ENCODE assay signal across 8 cellular contexts in genomic region chr11:57310630-57311086, GRCh38. TPM values are rescaled to one million over a fixed set of nuclear protein-coding genes. Genes with fewer than 3 reads are reported as not detected.
DNase-seq lines count a peak whose midpoint lies in the region; ATAC-seq, FAIRE-seq and TF ChIP-seq lines count a peak whose summit lies in the region.

No MANE protein-coding gene starts in this region.

- CTCF ChIA-PET in GM12878 (lab: Yijun Ruan, JAX): interaction anchor here (1.4 kb wide), 1 partner anchor 35 kb away, joined by 4 read pairs; no protein-coding TSS in a partner anchor

- RAD21 ChIA-PET in GM12878 (lab: Charles Lee; ENCODE audit: unreplicated experiment): no interaction called here

- peak overlapping the region; percentile 84; the same call in 1 of the 2 replicates for H3K4me2 ChIP-seq in GM12878 (ENCODE audit: control insufficient read depth, insufficient read depth)

- H3K36me3 Mint-ChIP-seq in activated naive CD8-positive, alpha-beta T cell: peaks cover 9% of the 10 kb centered on the region
- peaks cover 7% of the 10 kb centered on the region for H3K36me3 Mint-ChIP-seq in activated naive CD8-positive, alpha-beta T cell treated with anti-CD3 and anti-CD28 coated beads, Interleukin-2, amount 50 U/mL, for 24 hours (ENCODE audit: low read depth)

- ATAC-seq in activated naive CD8-positive, alpha-beta T cell treated with anti-CD3 and anti-CD28 coated beads, Interleukin-2, amount 50 U/mL, for 24 hours: no peak
- ATAC-seq in GM12878 (no peak), left lung (peak; percentile 20), left colon (no peak), HG02981 (IDR thresholded peaks at IDR 0.05; ENCODE audit: unreplicated experiment) (no peak)

- no peaks in the 10 kb centered on the region for H3K9me3 Mint-ChIP-seq in activated naive CD8-positive, alpha-beta T cell (ENCODE audit: low read depth)
- H3K9me3 Mint-ChIP-seq in activated naive CD8-positive, alpha-beta T cell treated with anti-CD3 and anti-CD28 coated beads, Interleukin-2, amount 50 U/mL, for 24 hours: no peaks in the 10 kb centered on the region

- DNase-seq in activated naive CD8-positive, alpha-beta T cell treated with anti-CD3 and anti-CD28 coated beads, Interleukin-2, amount 50 U/mL, for 24 hours: no peak
- no peak for DNase-seq in GM12878 (ENCODE audit: low read depth, low spot score)
- no peak for DNase-seq in left lung
- DNase-seq in urothelium cell line (ENCODE audit: low spot score): peak; percentile 27
- DNase-seq in left colon: no peak
- DNase-seq in NCI-H2171 (lab: John Stamatoyannopoulos, UW): no peak

- H3K4me3 Mint-ChIP-seq in activated naive CD8-positive, alpha-beta T cell: peak overlapping the region; percentile 60
- H3K4me3 Mint-ChIP-seq in activated naive CD8-positive, alpha-beta T cell treated with anti-CD3 and anti-CD28 coated beads, Interleukin-2, amount 50 U/mL, for 24 hours: no peak overlapping the region

- H2AFZ ChIP-seq in GM12878 (ENCODE audit: control insufficient read depth, low read depth, low read length): no peak overlapping the region

- no peak overlapping the region for H3K27ac ChIP-seq in GM12878 (ENCODE audit: control insufficient read depth, insufficient read depth)
- peak overlapping the region; percentile 81 to 83 for H3K27ac ChIP-seq in left lung

- POLR2A ChIA-PET in GM12878 (lab: Charles Lee): no interaction called here

- H3K27me3 ChIP-seq in GM12878 (replicated peaks in 1 of 2; ENCODE audit: control insufficient read depth in 2 of 2, insufficient read depth in 2 of 2, low read length in 1 of 2) (no peaks in the 10 kb centered on the region), left lung (peaks cover 0 to 5% of the 10 kb centered on the region in 2 donors)

- 0 out of 2 replicates have a peak overlapping the region, but pooled peaks have one; percentile 15 for H3K4me3 ChIP-seq in GM12878
- peak overlapping the region; percentile 20 to 48 for H3K4me3 ChIP-seq in left lung

- SMC1A ChIA-PET in GM12878 (lab: Charles Lee; ENCODE audit: uncharacterized antibody, unreplicated experiment): interaction anchor here (2.6 kb wide), 1 partner anchor 11 kb away, joined by 9 read pairs; no protein-coding TSS in a partner anchor

- no peaks in the 10 kb centered on the region for H3K27me3 Mint-ChIP-seq in activated naive CD8-positive, alpha-beta T cell
- no peaks in the 10 kb centered on the region for H3K27me3 Mint-ChIP-seq in activated naive CD8-positive, alpha-beta T cell treated with anti-CD3 and anti-CD28 coated beads, Interleukin-2, amount 50 U/mL, for 24 hours

- no peak for TF ChIP-seq RAD21 in GM12878 (IDR thresholded peaks at IDR 0.05; ENCODE audit: insufficient read depth, low read depth, low read length)

- TF ChIP-seq POLR2A in GM12878 (IDR thresholded peaks at IDR 0.05; ENCODE audit: low read depth, low read length): no peak

- FAIRE-seq in GM12878 (lab: Jason Lieb, UNC): no peak
- no peak for FAIRE-seq in urothelium cell line (lab: Jason Lieb, UNC)

- no peaks in the 10 kb centered on the region for H3K79me2 ChIP-seq in GM12878 (ENCODE audit: control insufficient read depth, insufficient read depth, low read length)

- no peaks in the 10 kb centered on the region for H3K9me3 ChIP-seq in GM12878 (replicated peaks; ENCODE audit: control insufficient read depth, insufficient read depth, low read length)
- no peaks in the 10 kb centered on the region for H3K9me3 ChIP-seq in left lung

- H3K9ac ChIP-seq in GM12878 (ENCODE audit: control insufficient read depth, insufficient read depth, low read length): no peak overlapping the region

- no TSS peak for BruUV-seq in GM12878 (replicated peaks; lab: Mats Ljungman, UMichigan)

- H3K27ac Mint-ChIP-seq in activated naive CD8-positive, alpha-beta T cell: no peak overlapping the region
- no peak overlapping the region for H3K27ac Mint-ChIP-seq in activated naive CD8-positive, alpha-beta T cell treated with anti-CD3 and anti-CD28 coated beads, Interleukin-2, amount 50 U/mL, for 24 hours

- H3K4me1 ChIP-seq in GM12878 (ENCODE audit: control insufficient read depth, insufficient read depth, low read length) (peaks cover 5% of the 10 kb centered on the region), left lung (peaks cover 33 to 74% of the 10 kb centered on the region in 2 donors)

- WGBS in GM12878 (ENCODE audit: insufficient coverage, insufficient replicate concordance, low lambda C conversion rate, missing lambda C conversion rate): 80% methylated on average over 6 of the region's 6 CpGs

- TF ChIP-seq CTCF in GM12878 (IDR thresholded peaks at IDR 0.05 in 2 of 3, conservative IDR thresholded peaks at IDR 0.05 in 1 of 3; ENCODE audit: control insufficient read depth in 2 of 3, extremely low read depth in 1 of 3, insufficient read depth in 1 of 3, low read depth in 3 of 3, low read length in 3 of 3) (no peak), left lung (IDR thresholded peaks at IDR 0.05) (no peak)

- H4K20me1 ChIP-seq in GM12878 (ENCODE audit: control insufficient read depth, insufficient read depth): no peaks in the 10 kb centered on the region

- peaks cover 0 to 1% of the 10 kb centered on the region in 2 experiments; a peak in 1 of 4 replicates for H3K36me3 ChIP-seq in GM12878 (ENCODE audit: control insufficient read depth in 2 of 2, insufficient read depth in 2 of 2, low read length in 1 of 2)
- peaks cover 0 to 55% of the 10 kb centered on the region in 2 donors for H3K36me3 ChIP-seq in left lung

- in situ Hi-C loops in GM12878 (cut with MboI): no loop called here

- H3K4me1 Mint-ChIP-seq in activated naive CD8-positive, alpha-beta T cell (ENCODE audit: low read depth): peaks cover 15% of the 10 kb centered on the region
- peaks cover 14% of the 10 kb centered on the region for H3K4me1 Mint-ChIP-seq in activated naive CD8-positive, alpha-beta T cell treated with anti-CD3 and anti-CD28 coated beads, Interleukin-2, amount 50 U/mL, for 24 hours

- intact Hi-C loops in GM12878 (cut with micrococcal nuclease; ENCODE audit: unreplicated experiment) (no loop called here), left lung (cut with DNase I) (no loop called here), left colon (cut with DNase I, micrococcal nuclease) (no loop called here)

- TF ChIP-seq EP300 in GM12878 (IDR thresholded peaks at IDR 0.05; ENCODE audit: borderline replicate concordance in 1 of 2, control insufficient read depth in 1 of 2, low read depth in 2 of 2, low read length in 2 of 2): no peak

RNA-seq across cellular contexts. Expression of gene TNKS1BP1, which starts 14.1 kb away (rescaled TPM):
- 26.1 and 29.2 TPM in 2 replicates for total RNA-seq in GM12878 (2013; cell fraction: nucleolus; rRNA removed)
- 4.8 and 5.6 TPM in 2 replicates for total RNA-seq in GM12878 (2014; rRNA removed)
- 2.2 and 3.1 TPM in 2 replicates for total RNA-seq in GM12878 (2014; rRNA removed; fragmentation: Illumina TruSeq; extraction: Trizol)
- total RNA-seq in GM12878 (2021): 12.5 and 15.8 TPM in 2 replicates
- 6.7 TPM for polyA plus RNA-seq in GM12878 (2011; ENCODE audit: low read depth)
- 3.5 and 4.4 TPM in 2 replicates for polyA plus RNA-seq in GM12878 (2011; rRNA removed)
- 3.9 and 5.5 TPM in 2 replicates for polyA plus RNA-seq in GM12878 (2011; cell fraction: cytosol; rRNA removed)
- 16.4 and 20.4 TPM in 2 replicates for polyA plus RNA-seq in GM12878 (2011; cell fraction: nucleus; rRNA removed)
- 8.7 and 9.5 TPM in 2 replicates for polyA plus RNA-seq in GM12878 (2012)
- 4.9 and 7.3 TPM in 2 replicates for polyA plus RNA-seq in GM12878 (2014; fragmentation: Illumina TruSeq; extraction: Trizol)
- polyA plus RNA-seq in GM12878 (2014; fragmentation: Nextera tagmentation; extraction: Ambion mirVana): under 1 TPM; 0.26 to 0.47 TPM
- 5.2 and 6.8 TPM in 2 replicates for polyA plus RNA-seq in GM12878 (2014; rRNA removed)
- 1 to 10 TPM; 2.1 to 4.1 TPM for polyA plus RNA-seq in GM12878 (2016; fragmentation: Nextera tagmentation; extraction: Ambion mirVana)
- polyA minus RNA-seq in GM12878 (2011; rRNA and poly(A)+ RNA removed): 6.2 and 10.0 TPM in 2 replicates
- 4.8 and 5.5 TPM in 2 replicates for polyA minus RNA-seq in GM12878 (2011; cell fraction: cytosol; rRNA and poly(A)+ RNA removed)
- polyA minus RNA-seq in GM12878 (2011; cell fraction: nucleus; rRNA and poly(A)+ RNA removed): 1.8 and 4.4 TPM in 2 replicates
- total RNA-seq in left lung: 100 to 1,000 TPM; 156 to 203 TPM
- 100 to 1,000 TPM; 135 to 191 TPM for total RNA-seq in left colon

RNA-seq across cellular contexts. Expression of gene SSRP1, which starts 25.0 kb away (rescaled TPM):
- total RNA-seq in GM12878 (2013; cell fraction: nucleolus; rRNA removed): 23.8 and 30.4 TPM in 2 replicates
- total RNA-seq in GM12878 (2014; rRNA removed): 130 and 132 TPM in 2 replicates
- 188 and 207 TPM in 2 replicates for total RNA-seq in GM12878 (2014; rRNA removed; fragmentation: Illumina TruSeq; extraction: Trizol)
- total RNA-seq in GM12878 (2021): 174 and 183 TPM in 2 replicates
- 84.5 TPM for polyA plus RNA-seq in GM12878 (2011; ENCODE audit: low read depth)
- polyA plus RNA-seq in GM12878 (2011; rRNA removed): 135 and 217 TPM in 2 replicates
- polyA plus RNA-seq in GM12878 (2011; cell fraction: cytosol; rRNA removed): 273 and 353 TPM in 2 replicates
- polyA plus RNA-seq in GM12878 (2011; cell fraction: nucleus; rRNA removed): 125 and 155 TPM in 2 replicates
- polyA plus RNA-seq in GM12878 (2012): 96.1 and 99.1 TPM in 2 replicates
- 279 and 333 TPM in 2 replicates for polyA plus RNA-seq in GM12878 (2014; fragmentation: Illumina TruSeq; extraction: Trizol)
- 100 to 1,000 TPM in 1 of 2 experiments, 10 to 100 TPM in 1; 74.3 to 119 TPM for polyA plus RNA-seq in GM12878 (2014; fragmentation: Nextera tagmentation; extraction: Ambion mirVana)
- polyA plus RNA-seq in GM12878 (2014; rRNA removed): 143 and 145 TPM in 2 replicates
- 10 to 100 TPM; 73.6 to 79.6 TPM for polyA plus RNA-seq in GM12878 (2016; fragmentation: Nextera tagmentation; extraction: Ambion mirVana)
- polyA minus RNA-seq in GM12878 (2011; rRNA and poly(A)+ RNA removed): 215 and 222 TPM in 2 replicates
- polyA minus RNA-seq in GM12878 (2011; cell fraction: cytosol; rRNA and poly(A)+ RNA removed): 62.8 and 96.7 TPM in 2 replicates
- 25.4 and 36.8 TPM in 2 replicates for polyA minus RNA-seq in GM12878 (2011; cell fraction: nucleus; rRNA and poly(A)+ RNA removed)
- 10 to 100 TPM; 57.3 to 86.3 TPM for total RNA-seq in left lung
- 10 to 100 TPM; 56.5 to 67.8 TPM for total RNA-seq in left colon

RNA-seq across cellular contexts. Expression of gene P2RX3, which starts 27.5 kb away (rescaled TPM):
- total RNA-seq in GM12878 (2013; cell fraction: nucleolus; rRNA removed): not detected in 2 replicates
- total RNA-seq in GM12878 (2014; rRNA removed) (not detected in 2 replicates), GM12878 (2014; rRNA removed; fragmentation: Illumina TruSeq; extraction: Trizol) (not detected in 2 replicates), GM12878 (2021) (not detected in 2 replicates), left lung (not detected), left colon (not detected)
- polyA plus RNA-seq in GM12878 (2011; ENCODE audit: low read depth): not detected
- polyA plus RNA-seq in GM12878 (2011; rRNA removed) (0.05 TPM in 1 of 2 replicates, not detected in the other), GM12878 (2014; fragmentation: Illumina TruSeq; extraction: Trizol) (not detected in 2 replicates), GM12878 (2014; fragmentation: Nextera tagmentation; extraction: Ambion mirVana) (not detected), GM12878 (2014; rRNA removed) (0.12 TPM in 1 of 2 replicates, not detected in the other), GM12878 (2016; fragmentation: Nextera tagmentation; extraction: Ambion mirVana) (not detected)
- 0.03 TPM in 2 replicates for polyA plus RNA-seq in GM12878 (2011; cell fraction: cytosol; rRNA removed)
- polyA plus RNA-seq in GM12878 (2011; cell fraction: nucleus; rRNA removed): 0.07 TPM in 1 of 2 replicates, not detected in the other
- not detected in 2 replicates for polyA plus RNA-seq in GM12878 (2012)
- polyA minus RNA-seq in GM12878 (2011; rRNA and poly(A)+ RNA removed): not detected in 2 replicates
- polyA minus RNA-seq in GM12878 (2011; cell fraction: cytosol; rRNA and poly(A)+ RNA removed): not detected in 2 replicates
- not detected in 2 replicates for polyA minus RNA-seq in GM12878 (2011; cell fraction: nucleus; rRNA and poly(A)+ RNA removed)

Comparison
In these comparisons a context has a peak if more than half of its experiments do, and no peak if none do; other contexts are left out.
1. RNA of gene TNKS1BP1, which starts 14.1 kb away (total RNA-seq): 156 to 203 TPM in left lung and 135 to 191 TPM in left colon; 2.2 to 29.2 TPM in GM12878; every median in the first group is over 4 times any median in the second.